14 cellular contexts compared by ENCODE assay signal in the genomic region with DNA sequence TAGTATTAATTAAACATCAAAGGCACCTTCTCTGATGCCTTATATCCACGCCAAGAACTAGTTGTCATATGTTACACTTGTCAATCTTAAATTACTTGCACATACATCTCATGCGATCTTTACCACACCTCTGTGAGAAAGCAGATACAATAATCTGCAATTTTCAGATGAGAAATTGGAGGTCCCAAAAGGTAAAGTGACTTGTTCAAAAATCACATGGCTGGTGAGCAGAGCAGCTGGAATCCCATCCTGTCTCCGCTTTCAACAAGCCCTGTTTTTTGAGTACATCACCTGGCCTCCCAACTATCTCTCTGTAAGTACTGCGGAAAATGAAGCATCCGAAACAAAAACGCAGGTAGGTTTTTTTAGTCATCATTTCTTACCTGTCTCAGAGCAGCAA.
A peak's percentile ranks its signal among the peaks of the same experiment; 100 is the strongest.
DNase-seq lines count a peak whose midpoint lies in the region; ATAC-seq, FAIRE-seq and TF ChIP-seq lines count a peak whose summit lies in the region.
"Had no signal": no experiment of that assay in that cellular context is flagged by ENCODE, and none has a peak within 500 bp of the region (broad histone marks: within the 10 kb centered on the region; RNA-seq: fewer than 3 reads in every experiment).

No MANE protein-coding gene starts in this region.

- 0 out of 3 replicates have a peak, but pooled peaks cover 3% of the 10 kb centered on the region for H3K36me3 Mint-ChIP-seq in GM23338 (ENCODE audit: low read depth)
- H3K36me3 Mint-ChIP-seq in activated T-helper 1 cell treated with anti-CD3 and anti-CD28 coated beads, Interleukin-12 subunit alpha, Interleukin-12 subunit beta, Interleukin-2, Interleukin-4 antibody, amounts not matched to agents 30 ng/mL and 10 ng/mL and 1 ng/mL, durations not matched to agents 14 hours and 24 hours and 36 hours (ENCODE audit: low read depth): peaks cover 3% of the 10 kb centered on the region

- H3K4me1 ChIP-seq in BLaER1 (peaks cover 41% of the 10 kb centered on the region), GM23338 (ENCODE audit: insufficient read depth) (peaks cover 29% of the 10 kb centered on the region), muscle layer of duodenum (ENCODE audit: control insufficient read depth in 1 of 2, insufficient read depth in 2 of 2, low read length in 2 of 2) (peaks cover 10 to 27% of the 10 kb centered on the region in 2 donors)

- H3K4me2 ChIP-seq in BLaER1 (peak overlapping the region; percentile 92), GM23338 (peak overlapping the region; percentile 67)

- H3K9me3 ChIP-seq in BLaER1 (peaks cover 2% of the 10 kb centered on the region; the same call in 1 of the 2 replicates), muscle layer of duodenum (ENCODE audit: control insufficient read depth in 1 of 2, low read length in 2 of 2) (no peaks in the 10 kb centered on the region)

- intact Hi-C loops in activated T-helper 1 cell treated with anti-CD3 and anti-CD28 coated beads, Interleukin-12 subunit alpha, Interleukin-12 subunit beta, Interleukin-2, Interleukin-4 antibody, amounts not matched to agents 30 ng/mL and 10 ng/mL and 1 ng/mL, durations not matched to agents 14 hours and 24 hours and 36 hours (cut with micrococcal nuclease): loop anchor here (1.0 to 2.0 kb wide), 3 partner anchors 146 to 344 kb away; no protein-coding TSS in a partner anchor
- intact Hi-C loops in left ventricle myocardium superior (cut with micrococcal nuclease): no loop called here

- peak overlapping the region; percentile 19; the same call in 1 of the 2 replicates for H2AFZ ChIP-seq in GM23338

- H3K36me3 ChIP-seq in BLaER1 (no peaks in the 10 kb centered on the region), GM23338 (ENCODE audit: insufficient read depth) (no peaks in the 10 kb centered on the region), muscle layer of duodenum (ENCODE audit: control insufficient read depth in 1 of 2, insufficient read depth in 2 of 2, low read length in 2 of 2) (no peaks in the 10 kb centered on the region)

- H3K9ac ChIP-seq in BLaER1: no peak overlapping the region

- H4K20me1 ChIP-seq in BLaER1 (no peaks in the 10 kb centered on the region), GM23338 (replicated peaks; ENCODE audit: insufficient read depth) (no peaks in the 10 kb centered on the region)

- peaks cover 3% of the 10 kb centered on the region; the same call in 1 of the 2 replicates for H3K27me3 ChIP-seq in BLaER1
- H3K27me3 ChIP-seq in GM23338 (ENCODE audit: insufficient read depth): no peaks in the 10 kb centered on the region
- H3K27me3 ChIP-seq in muscle layer of duodenum (ENCODE audit: low read depth, low read length): no peaks in the 10 kb centered on the region
- H3K27me3 ChIP-seq: foreskin keratinocyte had no signal

- peaks cover 29% of the 10 kb centered on the region for H3K79me2 ChIP-seq in GM23338 (replicated peaks; ENCODE audit: insufficient read depth)

- no peak for ATAC-seq in GM23338
- no peak for ATAC-seq in left ventricle myocardium superior
- ATAC-seq: foreskin keratinocyte had no signal

- H3K4me3 Mint-ChIP-seq in GM23338: peak overlapping the region; percentile 87; the same call in 2 of the 3 replicates
- H3K4me3 Mint-ChIP-seq in activated T-helper 1 cell treated with anti-CD3 and anti-CD28 coated beads, Interleukin-12 subunit alpha, Interleukin-12 subunit beta, Interleukin-2, Interleukin-4 antibody, amounts not matched to agents 30 ng/mL and 10 ng/mL and 1 ng/mL, durations not matched to agents 14 hours and 24 hours and 36 hours: peak overlapping the region; percentile 94

- H3K9me3 Mint-ChIP-seq in GM23338: no peaks in the 10 kb centered on the region; the same call in 2 of the 3 replicates
- peaks cover 3% of the 10 kb centered on the region for H3K9me3 Mint-ChIP-seq in activated T-helper 1 cell treated with anti-CD3 and anti-CD28 coated beads, Interleukin-12 subunit alpha, Interleukin-12 subunit beta, Interleukin-2, Interleukin-4 antibody, amounts not matched to agents 30 ng/mL and 10 ng/mL and 1 ng/mL, durations not matched to agents 14 hours and 24 hours and 36 hours

- FAIRE-seq in RCC 7860 (lab: Jason Lieb, UNC): no peak

- 0 out of 2 replicates have a peak, but pooled peaks cover 16% of the 10 kb centered on the region for H3F3A ChIP-seq in GM23338 (replicated peaks; ENCODE audit: low read depth)

- peaks cover 4% of the 10 kb centered on the region; the same call in 1 of the 2 replicates for H3K9me2 ChIP-seq in GM23338 (ENCODE audit: insufficient read depth)

- H3K27me3 Mint-ChIP-seq in GM23338 (ENCODE audit: insufficient read depth, low read depth, poor library complexity): peaks cover 13% of the 10 kb centered on the region
- H3K27me3 Mint-ChIP-seq in activated T-helper 1 cell treated with anti-CD3 and anti-CD28 coated beads, Interleukin-12 subunit alpha, Interleukin-12 subunit beta, Interleukin-2, Interleukin-4 antibody, amounts not matched to agents 30 ng/mL and 10 ng/mL and 1 ng/mL, durations not matched to agents 14 hours and 24 hours and 36 hours (ENCODE audit: insufficient read depth): no peaks in the 10 kb centered on the region

- DNase-seq in GM23338 (ENCODE audit: low spot score) (no peak), ACHN (no peak), left ventricle myocardium superior (no peak), RCC 7860 (ENCODE audit: low spot score) (no peak), NCI-H1092 treated with DMSO at 0.1 percent for 48 hours (lab: John Stamatoyannopoulos, UW) (no peak)
- no peak for DNase-seq in activated T-helper 1 cell treated with anti-CD3 and anti-CD28 coated beads, Interleukin-12 subunit alpha, Interleukin-12 subunit beta, Interleukin-2, Interleukin-4 antibody, amounts not matched to agents 30 ng/mL and 10 ng/mL and 1 ng/mL, durations not matched to agents 14 hours and 24 hours and 36 hours (ENCODE audit: low spot score)
- DNase-seq: C1 segment of cervical spinal cord, foreskin keratinocyte, NCI-H1436 treated with DMSO at 0.1 percent for 48 hours, retina, Right ventricle myocardium superior, T1000 had no signal

- no peak overlapping the region for H3K4me3 ChIP-seq in BLaER1
- 0 out of 2 replicates have a peak overlapping the region, but pooled peaks have one; percentile 67 for H3K4me3 ChIP-seq in GM23338
- H3K4me3 ChIP-seq in muscle layer of duodenum (ENCODE audit: low read depth in 1 of 2, low read length in 2 of 2): no peak overlapping the region

- H3K4me1 Mint-ChIP-seq in GM23338: peaks cover 55% of the 10 kb centered on the region
- peaks cover 64% of the 10 kb centered on the region for H3K4me1 Mint-ChIP-seq in activated T-helper 1 cell treated with anti-CD3 and anti-CD28 coated beads, Interleukin-12 subunit alpha, Interleukin-12 subunit beta, Interleukin-2, Interleukin-4 antibody, amounts not matched to agents 30 ng/mL and 10 ng/mL and 1 ng/mL, durations not matched to agents 14 hours and 24 hours and 36 hours (ENCODE audit: low read depth)

- peak overlapping the region; percentile 89 for H3K27ac Mint-ChIP-seq in GM23338
- peak overlapping the region; percentile 99 for H3K27ac Mint-ChIP-seq in activated T-helper 1 cell treated with anti-CD3 and anti-CD28 coated beads, Interleukin-12 subunit alpha, Interleukin-12 subunit beta, Interleukin-2, Interleukin-4 antibody, amounts not matched to agents 30 ng/mL and 10 ng/mL and 1 ng/mL, durations not matched to agents 14 hours and 24 hours and 36 hours

- in situ Hi-C loops in ACHN (cut with HindIII; ENCODE audit: low pct_ligation_motif_present, low pct_unique_long_range_greater_than_20kb, low sequenced_read_pairs): no loop called here

- H3K27ac ChIP-seq in BLaER1: no peak overlapping the region
- peak overlapping the region; percentile 92; the same call in 1 of the 2 replicates for H3K27ac ChIP-seq in GM23338 (ENCODE audit: low read depth)
- peak overlapping the region; percentile 53 for H3K27ac ChIP-seq in muscle layer of duodenum (ENCODE audit: low read length)
- H3K27ac ChIP-seq: foreskin keratinocyte had no signal

- no peak for TF ChIP-seq CTCF in GM23338 (conservative IDR thresholded peaks at IDR 0.05; ENCODE audit: low read depth in 2 of 2)

TF ChIP-seq in GM23338, 12 proteins besides CTCF, POLR2A, EP300 and RAD21 (continues in another document):
- TF ChIP-seq, protein P1, sequence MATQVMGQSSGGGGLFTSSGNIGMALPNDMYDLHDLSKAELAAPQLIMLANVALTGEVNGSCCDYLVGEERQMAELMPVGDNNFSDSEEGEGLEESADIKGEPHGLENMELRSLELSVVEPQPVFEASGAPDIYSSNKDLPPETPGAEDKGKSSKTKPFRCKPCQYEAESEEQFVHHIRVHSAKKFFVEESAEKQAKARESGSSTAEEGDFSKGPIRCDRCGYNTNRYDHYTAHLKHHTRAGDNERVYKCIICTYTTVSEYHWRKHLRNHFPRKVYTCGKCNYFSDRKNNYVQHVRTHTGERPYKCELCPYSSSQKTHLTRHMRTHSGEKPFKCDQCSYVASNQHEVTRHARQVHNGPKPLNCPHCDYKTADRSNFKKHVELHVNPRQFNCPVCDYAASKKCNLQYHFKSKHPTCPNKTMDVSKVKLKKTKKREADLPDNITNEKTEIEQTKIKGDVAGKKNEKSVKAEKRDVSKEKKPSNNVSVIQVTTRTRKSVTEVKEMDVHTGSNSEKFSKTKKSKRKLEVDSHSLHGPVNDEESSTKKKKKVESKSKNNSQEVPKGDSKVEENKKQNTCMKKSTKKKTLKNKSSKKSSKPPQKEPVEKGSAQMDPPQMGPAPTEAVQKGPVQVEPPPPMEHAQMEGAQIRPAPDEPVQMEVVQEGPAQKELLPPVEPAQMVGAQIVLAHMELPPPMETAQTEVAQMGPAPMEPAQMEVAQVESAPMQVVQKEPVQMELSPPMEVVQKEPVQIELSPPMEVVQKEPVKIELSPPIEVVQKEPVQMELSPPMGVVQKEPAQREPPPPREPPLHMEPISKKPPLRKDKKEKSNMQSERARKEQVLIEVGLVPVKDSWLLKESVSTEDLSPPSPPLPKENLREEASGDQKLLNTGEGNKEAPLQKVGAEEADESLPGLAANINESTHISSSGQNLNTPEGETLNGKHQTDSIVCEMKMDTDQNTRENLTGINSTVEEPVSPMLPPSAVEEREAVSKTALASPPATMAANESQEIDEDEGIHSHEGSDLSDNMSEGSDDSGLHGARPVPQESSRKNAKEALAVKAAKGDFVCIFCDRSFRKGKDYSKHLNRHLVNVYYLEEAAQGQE (IDR thresholded peaks at IDR 0.05; ENCODE audit: unreplicated experiment): no peak
- no peak for TF ChIP-seq ZNF114 (CRISPR knock-in tag; IDR thresholded peaks at IDR 0.05)
- TF ChIP-seq JUNB (IDR thresholded peaks at IDR 0.05; ENCODE audit: unreplicated experiment): no peak
